In genomic region chr6:136411028-136411329, GRCh38 we compare ENCODE assay signal across 19 cellular contexts.
DNase-seq lines count a peak whose midpoint lies in the region; ATAC-seq and TF ChIP-seq lines count a peak whose summit lies in the region.
"Had no signal": no experiment of that assay in that cellular context is flagged by ENCODE, and none has a peak within 500 bp of the region (broad histone marks: within the 10 kb centered on the region; RNA-seq: fewer than 3 reads in every experiment).

No MANE protein-coding gene starts in this region.

- H2BK20ac ChIP-seq in IMR-90 (ENCODE audit: low read depth, low read length), result peak overlapping the region; percentile 20; the same call in 1 of the 2 replicates

- H3K9me3 ChIP-seq in IMR-90 (ENCODE audit: control insufficient read depth, insufficient read depth, low read length) (no peaks in the 10 kb centered on the region), PC-3 (ENCODE audit: low read length) (no peaks in the 10 kb centered on the region)
- H3K9me3 ChIP-seq: SJCRH30 had no signal

- WGBS in IMR-90 (ENCODE audit: extremely low coverage in 2 of 2, insufficient read length in 1 of 2), 2 experiments, result no CpG with 5 or more reads among the region's 1 CpG

- H3K4me2 ChIP-seq in IMR-90 (ENCODE audit: low read depth, low read length), result no peak overlapping the region
- H3K4me2 ChIP-seq in PC-3 (ENCODE audit: low read length), result no peak overlapping the region

- no peak overlapping the region for H2AK5ac ChIP-seq in IMR-90 (ENCODE audit: low read depth, low read length)

- no peaks in the 10 kb centered on the region for H3K9me2 ChIP-seq in PC-3 (replicated peaks; ENCODE audit: low read length)

- BruUV-seq in IMR-90 (replicated peaks; lab: Mats Ljungman, UMichigan), result no TSS peak
- BruUV-seq in PC-3 (replicated peaks; lab: Mats Ljungman, UMichigan), result no TSS peak

- no peak overlapping the region for H3K56ac ChIP-seq in IMR-90 (ENCODE audit: extremely low read depth, insufficient read depth, low read length)

- CTCF ChIA-PET in IMR-90 (lab: Yijun Ruan, JAX), result no interaction called here
- CTCF ChIA-PET in PC-3 (lab: Charles Lee), result no interaction called here

- H2BK15ac ChIP-seq in IMR-90 (ENCODE audit: low read depth, low read length), result no peak overlapping the region

- DNase-seq in IMR-90, result no peak
- peak; percentile 1 for DNase-seq in NCI-H510A (lab: John Stamatoyannopoulos, UW)
- no peak for DNase-seq in PC-3
- DNase-seq in left colon, result no peak
- DNase-seq in cardiac septum (ENCODE audit: low spot score), result no peak
- no peak for DNase-seq in superior temporal gyrus (ENCODE audit: extremely low spot score)
- DNase-seq: CD4-positive, CD25-positive, alpha-beta regulatory T cell; COR-L47; DND-41; H9; HFFc6; NCI-H1092 treated with DMSO at 0.1 percent for 48 hours; NCI-H2029 treated with DMSO at 0.1 percent for 48 hours; NCI-H524 had no signal

- no peak for TF ChIP-seq RAD21 in IMR-90 (IDR thresholded peaks at IDR 0.05; ENCODE audit: low read length)

- H4K91ac ChIP-seq in IMR-90 (ENCODE audit: insufficient read depth, low read depth, low read length), result no peak overlapping the region

- no peaks in the 10 kb centered on the region for H3K9me1 ChIP-seq in IMR-90 (ENCODE audit: insufficient read depth, low read length)

- H2AK9ac ChIP-seq in IMR-90 (replicated peaks; ENCODE audit: low read depth, low read length, poor library complexity), result no peak overlapping the region

- H3K9ac ChIP-seq in IMR-90 (ENCODE audit: low read depth, low read length) (no peak overlapping the region), PC-3 (ENCODE audit: low read length) (no peak overlapping the region)
- H3K9ac ChIP-seq: GM23248 had no signal

- H3K27ac ChIP-seq in IMR-90 (ENCODE audit: insufficient read depth, low read length) (no peak overlapping the region), PC-3 (ENCODE audit: low read length) (peak overlapping the region; percentile 96)
- H3K27ac ChIP-seq: GM23248, SJCRH30 had no signal

- TF ChIP-seq CTCF in IMR-90 (conservative IDR thresholded peaks at IDR 0.05; ENCODE audit: low read depth, low read length) (no peak), PC-3 (conservative IDR thresholded peaks at IDR 0.05; ENCODE audit: low read depth, low read length) (no peak)

- H4K8ac ChIP-seq in IMR-90 (ENCODE audit: low read depth in 2 of 2, low read length in 2 of 2), result no peak overlapping the region

- H2BK5ac ChIP-seq in IMR-90 (ENCODE audit: low read depth, low read length, poor library complexity, severe bottlenecking), result no peak overlapping the region

- H2BK120ac ChIP-seq in IMR-90 (ENCODE audit: low read depth, low read length), result peak overlapping the region; percentile 3; the same call in 1 of the 2 replicates

- no peak for TF ChIP-seq POLR2A in IMR-90 (IDR thresholded peaks at IDR 0.05; ENCODE audit: low read depth, low read length)

- H3K79me1 ChIP-seq in IMR-90 (ENCODE audit: low read depth in 1 of 2, low read length in 2 of 2), result no peaks in the 10 kb centered on the region

- H3K18ac ChIP-seq in IMR-90 (ENCODE audit: low read depth, low read length), result 0 out of 2 replicates have a peak overlapping the region, but pooled peaks have one; percentile 18

- POLR2A ChIA-PET in IMR-90 (lab: Charles Lee; ENCODE audit: unreplicated experiment) (no interaction called here), PC-3 (lab: Charles Lee; ENCODE audit: unreplicated experiment) (no interaction called here)

- intact Hi-C loops in IMR-90 (cut with micrococcal nuclease) (no loop called here), PC-3 (cut with micrococcal nuclease) (no loop called here), left colon (cut with DNase I, micrococcal nuclease) (no loop called here), cardiac septum (cut with DNase I) (no loop called here)

- dilution Hi-C loops in IMR-90 (cut with HindIII; ENCODE audit: low sequenced_read_pairs, unreplicated experiment), result no loop called here

- no peaks in the 10 kb centered on the region for H3K79me2 ChIP-seq in PC-3 (ENCODE audit: low read length)

- no peak overlapping the region for H3K4ac ChIP-seq in IMR-90 (ENCODE audit: low read depth, low read length)

- no peak overlapping the region for H3K4me3 ChIP-seq in IMR-90 (ENCODE audit: insufficient read depth, low read depth, low read length)
- H3K4me3 ChIP-seq in PC-3 (ENCODE audit: low read length), result no peak overlapping the region
- H3K4me3 ChIP-seq: GM12878, GM23248, K562, SJCRH30 had no signal

- no peak overlapping the region for H3K23ac ChIP-seq in IMR-90 (ENCODE audit: low read depth, low read length)

- no peaks in the 10 kb centered on the region for H4K20me1 ChIP-seq in IMR-90 (ENCODE audit: insufficient read depth, low read length)
- H4K20me1 ChIP-seq in PC-3 (ENCODE audit: low read length), result no peaks in the 10 kb centered on the region

- H3K36me3 ChIP-seq in IMR-90 (ENCODE audit: control insufficient read depth, insufficient read depth, low read length) (no peaks in the 10 kb centered on the region), PC-3 (ENCODE audit: low read depth, low read length) (no peaks in the 10 kb centered on the region)
- H3K36me3 ChIP-seq: SJCRH30 had no signal

- no peaks in the 10 kb centered on the region for H3K27me3 ChIP-seq in IMR-90 (ENCODE audit: control insufficient read depth, insufficient read depth, low read length)
- H3K27me3 ChIP-seq in PC-3 (ENCODE audit: low read length), result no peaks in the 10 kb centered on the region
- H3K27me3 ChIP-seq: SJCRH30 had no signal

- no peak overlapping the region for H4K5ac ChIP-seq in IMR-90 (ENCODE audit: low read depth, low read length)

- H3K4me1 ChIP-seq in IMR-90 (ENCODE audit: control insufficient read depth, insufficient read depth, low read length) (peaks cover 8% of the 10 kb centered on the region), PC-3 (ENCODE audit: insufficient read depth, low read length) (peaks cover 40% of the 10 kb centered on the region)

- in situ Hi-C loops in IMR-90 (cut with MboI; ENCODE audit: low sequenced_read_pairs), result no loop called here

- no peak overlapping the region for H3K14ac ChIP-seq in IMR-90 (replicated peaks; ENCODE audit: low read depth, low read length)

- H2AFZ ChIP-seq in IMR-90 (replicated peaks; ENCODE audit: low read length, poor library complexity) (no peak overlapping the region), PC-3 (ENCODE audit: low read length) (no peak overlapping the region)

- ATAC-seq in IMR-90 (ENCODE audit: low read depth) (no peak), PC-3 (no peak), left colon (peak; percentile 45), HG03025 (IDR thresholded peaks at IDR 0.05; ENCODE audit: low FRiP score, unreplicated experiment) (no peak)
- ATAC-seq: K562 had no signal

- no peaks in the 10 kb centered on the region for H3F3A ChIP-seq in PC-3 (ENCODE audit: low read length, unreplicated experiment)

TF ChIP-seq in IMR-90, 13 proteins besides CTCF, POLR2A, EP300 and RAD21:
- no peak for TF ChIP-seq CHD1 (IDR thresholded peaks at IDR 0.05; ENCODE audit: low read depth, low read length)
- TF ChIP-seq BHLHE40 (IDR thresholded peaks at IDR 0.05; ENCODE audit: low read depth, low read length), result no peak
- no peak for TF ChIP-seq MAZ (IDR thresholded peaks at IDR 0.05; ENCODE audit: borderline replicate concordance, low read depth, low read length)
- no peak for TF ChIP-seq USF2 (IDR thresholded peaks at IDR 0.05; ENCODE audit: low read depth, low read length)
- no peak for TF ChIP-seq MXI1 (IDR thresholded peaks at IDR 0.05; ENCODE audit: borderline replicate concordance, low read depth, low read length)
- TF ChIP-seq CEBPB (IDR thresholded peaks at IDR 0.05; ENCODE audit: low read depth, low read length), result no peak
- no peak for TF ChIP-seq SMC3 (IDR thresholded peaks at IDR 0.05; ENCODE audit: low read depth, low read length)
- no peak for TF ChIP-seq NFE2L2 (IDR thresholded peaks at IDR 0.05; ENCODE audit: low read depth, low read length)
- no peak for TF ChIP-seq ELK1 (IDR thresholded peaks at IDR 0.05; ENCODE audit: borderline replicate concordance, low read depth, low read length)
- TF ChIP-seq RCOR1 (IDR thresholded peaks at IDR 0.05; ENCODE audit: insufficient replicate concordance, low read length), result no peak
- no peak for TF ChIP-seq RFX5 (IDR thresholded peaks at IDR 0.05; ENCODE audit: low read depth, low read length)
- no peak for TF ChIP-seq FOS (IDR thresholded peaks at IDR 0.05; ENCODE audit: low read depth, low read length)
- no peak for TF ChIP-seq MAFK (IDR thresholded peaks at IDR 0.05; ENCODE audit: low read depth, low read length)
